27 cellular contexts compared by ENCODE assay signal in the genomic region with DNA sequence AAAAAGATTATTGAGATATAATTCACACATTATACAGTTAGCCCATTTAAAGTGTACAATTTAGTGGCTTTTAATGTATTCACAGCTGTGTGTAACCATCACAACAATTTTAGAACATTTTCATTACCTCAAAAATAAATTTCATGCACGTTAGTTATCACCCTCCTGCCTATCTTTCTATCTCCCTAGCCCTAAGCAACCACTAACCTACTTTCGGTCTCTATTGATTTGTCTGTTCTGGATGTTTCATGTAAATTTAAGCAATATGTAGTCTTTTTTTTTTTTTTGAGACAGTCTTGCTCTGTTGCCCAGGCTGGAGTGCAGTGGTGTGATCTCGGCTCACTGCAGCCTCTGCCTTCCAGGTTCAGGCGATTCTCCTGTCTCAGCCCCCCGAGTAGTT. TPM values are rescaled to one million over a fixed set of nuclear protein-coding genes. Genes with fewer than 3 reads are reported as not detected.
DNase-seq lines count a peak whose midpoint lies in the region; ATAC-seq, FAIRE-seq and TF ChIP-seq lines count a peak whose summit lies in the region.
"Had no signal": no experiment of that assay in that cellular context is flagged by ENCODE, and none has a peak within 500 bp of the region (broad histone marks: within the 10 kb centered on the region; RNA-seq: fewer than 3 reads in every experiment).

No MANE protein-coding gene starts in this region.

- DNase-seq in GM12864 (ENCODE audit: low read depth) (no peak), GM19239 (ENCODE audit: insufficient read length, low spot score) (no peak), T-helper 17 cell (no peak), natural killer cell (no peak), CD14-positive monocyte (ENCODE audit: low spot score) (no peak), WTC11 (ENCODE audit: low spot score) (no peak)
- DNase-seq: activated naive CD4-positive, alpha-beta T cell treated with Interleukin-2 at 50 U/mL for 16 hours; activated T-cell treated with anti-CD3 and anti-CD28 coated beads, Interleukin-2, amount 50 U/mL, for 48 hours; adrenal gland; brain microvascular endothelial cell; C1 segment of cervical spinal cord; endodermal cell; hippocampal formation; left lung; NCI-H1092; NCI-H187; NCI-H526; spleen; stimulated activated CD4-positive, alpha-beta T cell treated with anti-CD3 and anti-CD28 coated beads, Interleukin-2, amount 100 ng/mL, for 48 hours; stimulated activated naive CD4-positive, alpha-beta T cell; T-helper 1 cell had no signal

- H3K27ac Mint-ChIP-seq in T-helper 17 cell (peak overlapping the region; percentile 90), natural killer cell (peak overlapping the region; percentile 60 to 64), CD14-positive monocyte (no peak overlapping the region), WTC11 (no peak overlapping the region)
- H3K27ac Mint-ChIP-seq: endodermal cell, GM23338 had no signal

- ATAC-seq in T-helper 17 cell (peak; percentile 90), natural killer cell (peak; percentile 80 to 89 (median 85)), esophagus mucosa (no peak), WTC11 (no peak)
- ATAC-seq: gastroesophageal sphincter, GM23338, left lung had no signal

- POLR2A ChIA-PET in WTC11 (lab: Charles Lee): no interaction called here

- H3K9me3 Mint-ChIP-seq in natural killer cell (no peaks in the 10 kb centered on the region), CD14-positive monocyte (no peaks in the 10 kb centered on the region), WTC11 (no peaks in the 10 kb centered on the region)
- H3K9me3 Mint-ChIP-seq: endodermal cell, GM23338 had no signal

- H3K4me1 Mint-ChIP-seq in T-helper 17 cell (peaks cover 41% of the 10 kb centered on the region), natural killer cell (peaks cover 41 to 60% of the 10 kb centered on the region in 2 donors), CD14-positive monocyte (peaks cover 58% of the 10 kb centered on the region), WTC11 (peaks cover 27% of the 10 kb centered on the region)

- H3K27me3 Mint-ChIP-seq in T-helper 17 cell (no peaks in the 10 kb centered on the region), natural killer cell (ENCODE audit: low read depth in 2 of 2) (no peaks in the 10 kb centered on the region), CD14-positive monocyte (ENCODE audit: low read depth in 3 of 3) (peaks cover 0 to 2% (median 1%) of the 10 kb centered on the region in 3 donors), WTC11 (ENCODE audit: low read depth) (no peaks in the 10 kb centered on the region)

- TF ChIP-seq CTCF in GM12864 (IDR thresholded peaks at IDR 0.05; ENCODE audit: low read depth, low read length, missing control alignments) (no peak), natural killer cell (IDR thresholded peaks at IDR 0.05) (no peak), CD14-positive monocyte (IDR thresholded peaks at IDR 0.05) (no peak), WTC11 (IDR thresholded peaks at IDR 0.05) (no peak)

- peak; percentile 44 for FAIRE-seq in GM19239 (lab: Jason Lieb, UNC)
- FAIRE-seq: RCC 7860, TTC549 had no signal

- CTCF ChIA-PET in WTC11 (lab: Charles Lee): no interaction called here

- no peaks in the 10 kb centered on the region for H3K9me3 ChIP-seq in T-helper 17 cell (ENCODE audit: control insufficient read depth, low read length, poor library complexity, severe bottlenecking)
- H3K9me3 ChIP-seq: adrenal gland, gastroesophageal sphincter, left lung, spleen had no signal

- H3K36me3 Mint-ChIP-seq in T-helper 17 cell (ENCODE audit: low read depth) (peaks cover 5% of the 10 kb centered on the region), natural killer cell (no peaks in the 10 kb centered on the region), CD14-positive monocyte (peaks cover 56 to 68% of the 10 kb centered on the region in 2 donors), WTC11 (no peaks in the 10 kb centered on the region)

- intact Hi-C loops in natural killer cell (cut with micrococcal nuclease) (no loop called here), CD14-positive monocyte (cut with micrococcal nuclease) (no loop called here)

- peak overlapping the region; percentile 8; the same call in 1 of the 2 replicates for H3K4me3 ChIP-seq in GM12864 (ENCODE audit: low read depth, low read length)
- H3K4me3 ChIP-seq: adrenal gland, coronary artery, gastroesophageal sphincter, GM23338, left lung, spleen had no signal

- H3K4me3 Mint-ChIP-seq in T-helper 17 cell (peak overlapping the region; percentile 59), natural killer cell (peak overlapping the region; percentile 61), CD14-positive monocyte (peak overlapping the region in 1 of 2 donors; percentile 17), WTC11 (no peak overlapping the region)
- H3K4me3 Mint-ChIP-seq: endodermal cell, GM23338 had no signal

TF ChIP-seq in WTC11, 78 proteins besides CTCF, POLR2A, EP300 and RAD21:
- TF ChIP-seq, protein P1, sequence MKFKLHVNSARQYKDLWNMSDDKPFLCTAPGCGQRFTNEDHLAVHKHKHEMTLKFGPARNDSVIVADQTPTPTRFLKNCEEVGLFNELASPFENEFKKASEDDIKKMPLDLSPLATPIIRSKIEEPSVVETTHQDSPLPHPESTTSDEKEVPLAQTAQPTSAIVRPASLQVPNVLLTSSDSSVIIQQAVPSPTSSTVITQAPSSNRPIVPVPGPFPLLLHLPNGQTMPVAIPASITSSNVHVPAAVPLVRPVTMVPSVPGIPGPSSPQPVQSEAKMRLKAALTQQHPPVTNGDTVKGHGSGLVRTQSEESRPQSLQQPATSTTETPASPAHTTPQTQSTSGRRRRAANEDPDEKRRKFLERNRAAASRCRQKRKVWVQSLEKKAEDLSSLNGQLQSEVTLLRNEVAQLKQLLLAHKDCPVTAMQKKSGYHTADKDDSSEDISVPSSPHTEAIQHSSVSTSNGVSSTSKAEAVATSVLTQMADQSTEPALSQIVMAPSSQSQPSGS (CRISPR knock-in tag; IDR thresholded peaks at IDR 0.05; ENCODE audit: borderline replicate concordance, low read depth): no peak
- TF ChIP-seq PRRX2 (CRISPR knock-in tag; IDR thresholded peaks at IDR 0.05): no peak
- TF ChIP-seq ATF6 (CRISPR knock-in tag; IDR thresholded peaks at IDR 0.05): no peak
- no peak for TF ChIP-seq ELF4 (CRISPR knock-in tag; IDR thresholded peaks at IDR 0.05; ENCODE audit: low read depth)
- no peak for TF ChIP-seq TCF7 (CRISPR knock-in tag; IDR thresholded peaks at IDR 0.05; ENCODE audit: low read depth)
- no peak for TF ChIP-seq IRF2 (CRISPR knock-in tag; IDR thresholded peaks at IDR 0.05; ENCODE audit: borderline replicate concordance, low read depth)
- no peak for TF ChIP-seq MAX (CRISPR knock-in tag; IDR thresholded peaks at IDR 0.05)
- no peak for TF ChIP-seq GTF2I (CRISPR knock-in tag; conservative IDR thresholded peaks at IDR 0.05)
- no peak for TF ChIP-seq ZMAT4 (CRISPR knock-in tag; IDR thresholded peaks at IDR 0.05)
- TF ChIP-seq, protein P2, sequence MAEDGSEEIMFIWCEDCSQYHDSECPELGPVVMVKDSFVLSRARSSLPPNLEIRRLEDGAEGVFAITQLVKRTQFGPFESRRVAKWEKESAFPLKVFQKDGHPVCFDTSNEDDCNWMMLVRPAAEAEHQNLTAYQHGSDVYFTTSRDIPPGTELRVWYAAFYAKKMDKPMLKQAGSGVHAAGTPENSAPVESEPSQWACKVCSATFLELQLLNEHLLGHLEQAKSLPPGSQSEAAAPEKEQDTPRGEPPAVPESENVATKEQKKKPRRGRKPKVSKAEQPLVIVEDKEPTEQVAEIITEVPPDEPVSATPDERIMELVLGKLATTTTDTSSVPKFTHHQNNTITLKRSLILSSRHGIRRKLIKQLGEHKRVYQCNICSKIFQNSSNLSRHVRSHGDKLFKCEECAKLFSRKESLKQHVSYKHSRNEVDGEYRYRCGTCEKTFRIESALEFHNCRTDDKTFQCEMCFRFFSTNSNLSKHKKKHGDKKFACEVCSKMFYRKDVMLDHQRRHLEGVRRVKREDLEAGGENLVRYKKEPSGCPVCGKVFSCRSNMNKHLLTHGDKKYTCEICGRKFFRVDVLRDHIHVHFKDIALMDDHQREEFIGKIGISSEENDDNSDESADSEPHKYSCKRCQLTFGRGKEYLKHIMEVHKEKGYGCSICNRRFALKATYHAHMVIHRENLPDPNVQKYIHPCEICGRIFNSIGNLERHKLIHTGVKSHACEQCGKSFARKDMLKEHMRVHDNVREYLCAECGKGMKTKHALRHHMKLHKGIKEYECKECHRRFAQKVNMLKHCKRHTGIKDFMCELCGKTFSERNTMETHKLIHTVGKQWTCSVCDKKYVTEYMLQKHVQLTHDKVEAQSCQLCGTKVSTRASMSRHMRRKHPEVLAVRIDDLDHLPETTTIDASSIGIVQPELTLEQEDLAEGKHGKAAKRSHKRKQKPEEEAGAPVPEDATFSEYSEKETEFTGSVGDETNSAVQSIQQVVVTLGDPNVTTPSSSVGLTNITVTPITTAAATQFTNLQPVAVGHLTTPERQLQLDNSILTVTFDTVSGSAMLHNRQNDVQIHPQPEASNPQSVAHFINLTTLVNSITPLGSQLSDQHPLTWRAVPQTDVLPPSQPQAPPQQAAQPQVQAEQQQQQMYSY (CRISPR knock-in tag; IDR thresholded peaks at IDR 0.05): no peak

RNA-seq across cellular contexts. Expression of gene SIPA1L1, which starts 26.4 kb away (rescaled TPM):
- total RNA-seq in T-helper 17 cell (10 to 100 TPM; 47.0 to 52.3 TPM), natural killer cell (10 to 100 TPM; 43.6 to 61.7 (median 45.3) TPM), esophagus mucosa (36.1 TPM), WTC11 (2021) (68.3 to 76.6 TPM (median 71.0 TPM) in 3 replicates)
- 10 to 100 TPM; 15.6 to 24.5 TPM for polyA plus RNA-seq in CD14-positive monocyte

Comparison
In these comparisons a context has a peak if more than half of its experiments do, and no peak if none do; other contexts are left out.
1. ATAC-seq: peak in T-helper 17 cell (single experiment) and natural killer cell (3 of 3); none in esophagus mucosa (single experiment) and WTC11 (single experiment).
2. H3K27ac Mint-ChIP-seq: peak in T-helper 17 cell (single experiment) and natural killer cell (2 of 2); none in CD14-positive monocyte (0 of 7) and WTC11 (single experiment).